10 cellular contexts compared by ENCODE assay signal in genomic region chr3:69203631-69204314, GRCh38.
DNase-seq lines count a peak whose midpoint lies in the region; ATAC-seq lines count a peak whose summit lies in the region.
"Had no signal": no experiment of that assay in that cellular context is flagged by ENCODE, and none has a peak within 500 bp of the region (broad histone marks: within the 10 kb centered on the region; RNA-seq: fewer than 3 reads in every experiment).

No MANE protein-coding gene starts in this region.

- H2BK120ac ChIP-seq in trophoblast cell (ENCODE audit: insufficient read depth, low read length, poor library complexity), result no peak overlapping the region

- no peak overlapping the region for H4K12ac ChIP-seq in trophoblast cell (ENCODE audit: low read depth, low read length)

- no peak overlapping the region for H3K4ac ChIP-seq in trophoblast cell (ENCODE audit: low read depth, low read length)

- peaks cover 13% of the 10 kb centered on the region for H3K36me3 Mint-ChIP-seq in activated CD8-positive, alpha-beta memory T cell treated with anti-CD3 and anti-CD28 coated beads, Interleukin-2, amount 10 ng/mL, durations not matched to agents 7 days and 5 days
- H3K36me3 Mint-ChIP-seq in activated CD8-positive, alpha-beta T cell treated with anti-CD3 and anti-CD28 coated beads, Interleukin-2, amount 10 ng/mL, durations not matched to agents 7 days and 5 days (ENCODE audit: low read depth), result peaks cover 20% of the 10 kb centered on the region

- H3K4me3 ChIP-seq in trophoblast cell (ENCODE audit: low read depth, low read length), result no peak overlapping the region
- H3K4me3 ChIP-seq: tibial nerve had no signal

- H3K36me3 ChIP-seq in trophoblast cell (ENCODE audit: control insufficient read depth in 1 of 2, insufficient read depth in 2 of 2, low read length in 2 of 2), result no peaks in the 10 kb centered on the region

- WGBS in trophoblast cell (ENCODE audit: extremely low coverage, insufficient coverage, insufficient read length), result no CpG with 5 or more reads among the region's 5 CpGs

- peaks cover 14% of the 10 kb centered on the region for H3K79me1 ChIP-seq in trophoblast cell (ENCODE audit: low read length)

- CTCF ChIA-PET in activated CD8-positive, alpha-beta memory T cell treated with anti-CD3 and anti-CD28 coated beads, Interleukin-2, amount 10 ng/mL, durations not matched to agents 7 days and 5 days (lab: Charles Lee), result interaction anchor here (0.8 to 1.8 kb wide), 6 partner anchors 9 to 103 kb away, joined by 3 to 8 read pairs (median 3); no protein-coding TSS in a partner anchor
- CTCF ChIA-PET in activated CD8-positive, alpha-beta T cell treated with anti-CD3 and anti-CD28 coated beads, Interleukin-2, amount 10 ng/mL, durations not matched to agents 7 days and 5 days (lab: Charles Lee), result interaction anchor here (0.8 to 1.0 kb wide), 2 partner anchors 102 to 111 kb away, joined by 3 read pairs; no protein-coding TSS in a partner anchor

- H3K27me3 ChIP-seq in trophoblast cell (ENCODE audit: insufficient read depth, low read length), result no peaks in the 10 kb centered on the region
- H3K27me3 ChIP-seq: tibial nerve had no signal

- no peaks in the 10 kb centered on the region for H3K9me3 Mint-ChIP-seq in activated CD8-positive, alpha-beta memory T cell treated with anti-CD3 and anti-CD28 coated beads, Interleukin-2, amount 10 ng/mL, durations not matched to agents 7 days and 5 days (ENCODE audit: low read depth)
- H3K9me3 Mint-ChIP-seq in activated CD8-positive, alpha-beta T cell treated with anti-CD3 and anti-CD28 coated beads, Interleukin-2, amount 10 ng/mL, durations not matched to agents 7 days and 5 days (ENCODE audit: insufficient read depth), result no peaks in the 10 kb centered on the region

- no peak overlapping the region for H3K14ac ChIP-seq in trophoblast cell (ENCODE audit: low read length)

- POLR2A ChIA-PET in activated CD8-positive, alpha-beta T cell treated with anti-CD3 and anti-CD28 coated beads, Interleukin-2, amount 10 ng/mL, durations not matched to agents 7 days and 5 days (lab: Charles Lee), result no interaction called here

- H4K8ac ChIP-seq in trophoblast cell (ENCODE audit: low read depth, low read length), result peak overlapping the region; percentile 29

- H3K27ac Mint-ChIP-seq in activated CD8-positive, alpha-beta memory T cell treated with anti-CD3 and anti-CD28 coated beads, Interleukin-2, amount 10 ng/mL, durations not matched to agents 7 days and 5 days, result peak overlapping the region; percentile 94
- H3K27ac Mint-ChIP-seq in activated CD8-positive, alpha-beta T cell treated with anti-CD3 and anti-CD28 coated beads, Interleukin-2, amount 10 ng/mL, durations not matched to agents 7 days and 5 days, result peak overlapping the region; percentile 74

- H2AFZ ChIP-seq in trophoblast cell (ENCODE audit: insufficient read depth, low read length, poor library complexity), result no peak overlapping the region

- peak overlapping the region; percentile 19 for H4K91ac ChIP-seq in trophoblast cell (ENCODE audit: low read depth, low read length)

- H3K79me2 ChIP-seq in trophoblast cell (ENCODE audit: control insufficient read depth, insufficient read depth, low read length, poor library complexity), result peaks cover 2% of the 10 kb centered on the region

- no peak overlapping the region for H3K23ac ChIP-seq in trophoblast cell (ENCODE audit: low read length)

- H3K4me1 ChIP-seq in trophoblast cell (ENCODE audit: control insufficient read depth in 1 of 2, insufficient read depth in 2 of 2, low read length in 2 of 2), result peaks cover 3 to 10% of the 10 kb centered on the region in 2 experiments

- no peaks in the 10 kb centered on the region for H3K9me3 ChIP-seq in trophoblast cell (ENCODE audit: insufficient read depth, low read depth, low read length)
- H3K9me3 ChIP-seq: tibial nerve had no signal

- H3K27ac ChIP-seq in trophoblast cell (ENCODE audit: low read depth, low read length), result no peak overlapping the region
- H3K27ac ChIP-seq: tibial nerve had no signal

- no peak for DNase-seq in activated CD8-positive, alpha-beta memory T cell treated with anti-CD3 and anti-CD28 coated beads, Interleukin-2, amount 10 ng/mL, durations not matched to agents 7 days and 5 days
- no peak for DNase-seq in activated CD8-positive, alpha-beta memory T cell treated with anti-CD3 and anti-CD28 coated beads, Interleukin-2, amount 50 U/mL, for 4 hours
- no peak for DNase-seq in activated CD8-positive, alpha-beta T cell treated with anti-CD3 and anti-CD28 coated beads, Interleukin-2, amount 10 ng/mL, durations not matched to agents 7 days and 5 days
- DNase-seq in trophoblast cell (no peak), GM19240 (ENCODE audit: insufficient read length, low spot score) (no peak), foreskin melanocyte (no peak)
- DNase-seq: NCI-H2171 had no signal

- no peak overlapping the region for H3K4me2 ChIP-seq in trophoblast cell (ENCODE audit: low read length)

- H2BK5ac ChIP-seq in trophoblast cell (ENCODE audit: low read depth, low read length, poor library complexity), result no peak overlapping the region

- ATAC-seq in activated CD8-positive, alpha-beta memory T cell treated with anti-CD3 and anti-CD28 coated beads, Interleukin-2, amount 10 ng/mL, durations not matched to agents 7 days and 5 days, result no peak
- ATAC-seq in HG02798 (IDR thresholded peaks at IDR 0.05; ENCODE audit: poor library complexity, unreplicated experiment) (peak; percentile 11), GM21717 (IDR thresholded peaks at IDR 0.05; ENCODE audit: unreplicated experiment) (no peak)
- no peak for ATAC-seq in activated CD8-positive, alpha-beta T cell treated with anti-CD3 and anti-CD28 coated beads, Interleukin-2, amount 10 ng/mL, durations not matched to agents 7 days and 5 days

- no peak overlapping the region for H2AK5ac ChIP-seq in trophoblast cell (ENCODE audit: low read length)

- H3K4me1 Mint-ChIP-seq in activated CD8-positive, alpha-beta memory T cell treated with anti-CD3 and anti-CD28 coated beads, Interleukin-2, amount 10 ng/mL, durations not matched to agents 7 days and 5 days, result peaks cover 72% of the 10 kb centered on the region
- peaks cover 75% of the 10 kb centered on the region for H3K4me1 Mint-ChIP-seq in activated CD8-positive, alpha-beta T cell treated with anti-CD3 and anti-CD28 coated beads, Interleukin-2, amount 10 ng/mL, durations not matched to agents 7 days and 5 days (ENCODE audit: low read depth)

- H3K4me3 Mint-ChIP-seq in activated CD8-positive, alpha-beta memory T cell treated with anti-CD3 and anti-CD28 coated beads, Interleukin-2, amount 10 ng/mL, durations not matched to agents 7 days and 5 days, result peak overlapping the region; percentile 58
- H3K4me3 Mint-ChIP-seq in activated CD8-positive, alpha-beta T cell treated with anti-CD3 and anti-CD28 coated beads, Interleukin-2, amount 10 ng/mL, durations not matched to agents 7 days and 5 days, result no peak overlapping the region

- H2BK12ac ChIP-seq in trophoblast cell (ENCODE audit: low read length), result peak overlapping the region; percentile 90

- no peak overlapping the region for H3K9ac ChIP-seq in trophoblast cell (ENCODE audit: low read length)

- no peaks in the 10 kb centered on the region for H3K27me3 Mint-ChIP-seq in activated CD8-positive, alpha-beta memory T cell treated with anti-CD3 and anti-CD28 coated beads, Interleukin-2, amount 10 ng/mL, durations not matched to agents 7 days and 5 days
- no peaks in the 10 kb centered on the region for H3K27me3 Mint-ChIP-seq in activated CD8-positive, alpha-beta T cell treated with anti-CD3 and anti-CD28 coated beads, Interleukin-2, amount 10 ng/mL, durations not matched to agents 7 days and 5 days (ENCODE audit: low read depth)

- H3K18ac ChIP-seq in trophoblast cell (ENCODE audit: low read length), result no peak overlapping the region
